In the genomic region with DNA sequence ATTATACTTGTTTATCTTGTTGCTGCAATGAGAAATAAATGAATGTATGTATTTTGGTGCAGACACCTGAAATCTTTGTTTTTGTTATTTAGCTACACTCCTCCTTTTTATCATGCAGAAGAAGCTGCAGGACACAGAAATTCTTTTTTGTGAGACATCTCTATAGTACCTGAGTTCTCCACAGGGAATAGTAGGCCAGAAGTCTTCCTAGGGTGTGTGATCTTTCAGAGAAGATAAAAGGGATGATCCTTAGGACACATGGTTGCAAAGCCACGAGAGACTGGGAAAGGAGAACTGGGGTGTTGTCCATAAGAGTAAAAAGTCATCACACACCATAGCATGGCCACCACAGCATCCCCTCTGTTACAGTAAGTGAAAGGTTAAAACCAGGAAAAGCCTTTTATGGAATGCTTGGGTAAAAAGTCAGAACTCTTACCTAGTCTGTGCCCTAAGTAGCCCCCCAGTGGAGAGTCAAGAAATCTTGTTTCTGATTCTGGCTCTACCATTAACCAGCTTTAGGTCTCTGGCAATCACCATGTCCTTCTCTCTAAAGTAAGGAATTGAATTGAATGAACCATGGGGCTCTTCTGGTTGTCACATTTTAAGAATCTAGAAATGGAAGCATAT, we compare ENCODE assay signal across 26 cellular contexts. TPM values are rescaled to one million over a fixed set of nuclear protein-coding genes. Genes with fewer than 3 reads are reported as not detected.
"Had no signal": no experiment of that assay in that cellular context is flagged by ENCODE, and none has a peak within 500 bp of the region (broad histone marks: within the 10 kb centered on the region; RNA-seq: fewer than 3 reads in every experiment).

No MANE protein-coding gene starts in this region.

- DNase-seq: activated CD4-positive, alpha-beta T cell treated with anti-CD3 and anti-CD28 coated beads, Interleukin-2, amount 50 U/mL, for 1 hour; activated CD4-positive, CD25-positive, alpha-beta regulatory T cell; anterior cingulate cortex; cerebellar nuclear complex; effector memory CD4-positive, alpha-beta T cell; gastrocnemius medialis; heart right ventricle; left colon; lower lobe of right lung; midbrain; right cardiac atrium; small intestine; stimulated activated CD4-positive, alpha-beta T cell treated with anti-CD3 and anti-CD28 coated beads, Interleukin-4, amount 100 ng/mL, for 24 hours; stimulated activated naive CD4-positive, alpha-beta T cell had no signal

- H3K27me3 ChIP-seq: breast epithelium, gastrocnemius medialis, heart right ventricle, tibial nerve, vagina had no signal

- H3K27ac ChIP-seq: breast epithelium, gastrocnemius medialis, heart right ventricle, lower lobe of right lung, prostate gland, tibial nerve, vagina had no signal

- FAIRE-seq: islet of Langerhans, small intestine had no signal

- H3K4me3 ChIP-seq: breast epithelium, gastrocnemius medialis, heart right ventricle, lower lobe of right lung, prostate gland, tibial nerve, vagina had no signal

- H3K36me3 ChIP-seq: breast epithelium, gastrocnemius medialis, heart right ventricle, lower lobe of right lung, prostate gland, tibial nerve, vagina had no signal

- H3K4me1 ChIP-seq: breast epithelium, gastrocnemius medialis, heart right ventricle, lower lobe of right lung, prostate gland, tibial nerve, vagina had no signal

- ATAC-seq: gastrocnemius medialis, heart right ventricle, left colon, lower lobe of right lung, right cardiac atrium had no signal

- H3K9me3 ChIP-seq: breast epithelium, gastrocnemius medialis, heart right ventricle, lower lobe of right lung, prostate gland, tibial nerve, vagina had no signal

RNA-seq across cellular contexts. Expression of a gene that starts 31.9 kb away (rescaled TPM):
- total RNA-seq: activated CD8-positive, alpha-beta memory T cell treated with anti-CD3 and anti-CD28 coated beads for 36 hours; activated T-helper 1 cell treated with anti-CD3 and anti-CD28 coated beads, Interleukin-12 subunit alpha, Interleukin-12 subunit beta, Interleukin-2, Interleukin-4 antibody, amounts not matched to agents 30 ng/mL and 10 ng/mL and 1 ng/mL, durations not matched to agents 14 hours and 24 hours and 36 hours; breast epithelium; fibroblast of lung; lower lobe of right lung; myocyte; neural crest cell; osteoblast; right cardiac atrium; subcutaneous adipose tissue; vagina had no signal
- polyA plus RNA-seq: fibroblast of lung, heart right ventricle, right cardiac atrium had no signal
